ENCODE assay signal across 1 cellular context in genomic region chr15:98442379-98442833, GRCh38.
A peak's percentile ranks its signal among the peaks of the same experiment; 100 is the strongest.
TF ChIP-seq lines count a peak whose summit lies in the region.

No MANE protein-coding gene starts in this region.

TF ChIP-seq in HEK293, 187 proteins besides CTCF, POLR2A, EP300 and RAD21 (continued from another document):
- TF ChIP-seq ZBTB17 (tag by site-specific recombination; IDR thresholded peaks at IDR 0.05), result peak; percentile 16; the same call in 1 of the 2 replicates
- peak; percentile 74 for TF ChIP-seq ZNF341 (tag by site-specific recombination; IDR thresholded peaks at IDR 0.05; ENCODE audit: low read depth)
- peak; percentile 81 for TF ChIP-seq ZEB2 (tag by site-specific recombination; IDR thresholded peaks at IDR 0.05)
- peak; percentile 29; the same call in 1 of the 2 replicates for TF ChIP-seq ZNF692 (tag by site-specific recombination; IDR thresholded peaks at IDR 0.05)
- TF ChIP-seq MYNN (tag by site-specific recombination; IDR thresholded peaks at IDR 0.05; ENCODE audit: borderline replicate concordance), result peak; percentile 40; the same call in 1 of the 2 replicates
- TF ChIP-seq, protein P1, sequence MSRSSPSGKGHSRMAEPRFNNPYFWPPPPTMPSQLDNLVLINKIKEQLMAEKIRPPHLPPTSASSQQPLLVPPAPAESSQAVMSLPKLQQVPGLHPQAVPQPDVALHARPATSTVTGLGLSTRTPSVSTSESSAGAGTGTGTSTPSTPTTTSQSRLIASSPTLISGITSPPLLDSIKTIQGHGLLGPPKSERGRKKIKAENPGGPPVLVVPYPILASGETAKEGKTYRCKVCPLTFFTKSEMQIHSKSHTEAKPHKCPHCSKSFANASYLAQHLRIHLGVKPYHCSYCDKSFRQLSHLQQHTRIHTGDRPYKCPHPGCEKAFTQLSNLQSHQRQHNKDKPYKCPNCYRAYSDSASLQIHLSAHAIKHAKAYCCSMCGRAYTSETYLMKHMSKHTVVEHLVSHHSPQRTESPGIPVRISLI (tag by site-specific recombination; IDR thresholded peaks at IDR 0.05), result peak; percentile 99
- no peak for TF ChIP-seq ZNF148 (tag by site-specific recombination; IDR thresholded peaks at IDR 0.05; ENCODE audit: borderline replicate concordance)
- TF ChIP-seq ZNF24 (tag by site-specific recombination; IDR thresholded peaks at IDR 0.05), result peak; percentile 71
- peak; percentile 82 for TF ChIP-seq PATZ1 (tag by site-specific recombination; IDR thresholded peaks at IDR 0.05)
- TF ChIP-seq BCL11A (tag by site-specific recombination; IDR thresholded peaks at IDR 0.05; ENCODE audit: low read depth), result no peak
- peak; percentile 24; the same call in 1 of the 2 replicates for TF ChIP-seq WT1 (tag by site-specific recombination; IDR thresholded peaks at IDR 0.05)
- no peak for TF ChIP-seq ZNF114 (tag by site-specific recombination; IDR thresholded peaks at IDR 0.05)
- TF ChIP-seq, protein P2, sequence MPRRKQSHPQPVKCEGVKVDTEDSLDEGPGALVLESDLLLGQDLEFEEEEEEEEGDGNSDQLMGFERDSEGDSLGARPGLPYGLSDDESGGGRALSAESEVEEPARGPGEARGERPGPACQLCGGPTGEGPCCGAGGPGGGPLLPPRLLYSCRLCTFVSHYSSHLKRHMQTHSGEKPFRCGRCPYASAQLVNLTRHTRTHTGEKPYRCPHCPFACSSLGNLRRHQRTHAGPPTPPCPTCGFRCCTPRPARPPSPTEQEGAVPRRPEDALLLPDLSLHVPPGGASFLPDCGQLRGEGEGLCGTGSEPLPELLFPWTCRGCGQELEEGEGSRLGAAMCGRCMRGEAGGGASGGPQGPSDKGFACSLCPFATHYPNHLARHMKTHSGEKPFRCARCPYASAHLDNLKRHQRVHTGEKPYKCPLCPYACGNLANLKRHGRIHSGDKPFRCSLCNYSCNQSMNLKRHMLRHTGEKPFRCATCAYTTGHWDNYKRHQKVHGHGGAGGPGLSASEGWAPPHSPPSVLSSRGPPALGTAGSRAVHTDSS (tag by site-specific recombination; IDR thresholded peaks at IDR 0.05), result no peak
- TF ChIP-seq ZNF2 (tag by site-specific recombination; IDR thresholded peaks at IDR 0.05), result peak; percentile 79
- TF ChIP-seq ZFP37 (tag by site-specific recombination; IDR thresholded peaks at IDR 0.05), result 0 out of 2 replicates have a peak, but pooled peaks have one; percentile 48
- 0 out of 2 replicates have a peak, but pooled peaks have one; percentile 54 for TF ChIP-seq ZNF561 (tag by site-specific recombination; IDR thresholded peaks at IDR 0.05; ENCODE audit: borderline replicate concordance)
- no peak for TF ChIP-seq PRDM1 (tag by site-specific recombination; IDR thresholded peaks at IDR 0.05)
- TF ChIP-seq KLF8 (tag by site-specific recombination; IDR thresholded peaks at IDR 0.05), result peak; percentile 44; the same call in 1 of the 2 replicates
- TF ChIP-seq ZNF600 (tag by site-specific recombination; IDR thresholded peaks at IDR 0.05), result peak; percentile 58; the same call in 1 of the 2 replicates
